Comparison of ENCODE assay signal across 11 cellular contexts in genomic region chrX:45068555-45068954, GRCh38.
DNase-seq lines count a peak whose midpoint lies in the region; ATAC-seq and TF ChIP-seq lines count a peak whose summit lies in the region.
"Had no signal": no experiment of that assay in that cellular context is flagged by ENCODE, and none has a peak within 500 bp of the region (broad histone marks: within the 10 kb centered on the region; RNA-seq: fewer than 3 reads in every experiment).

No MANE protein-coding gene starts in this region.

- no peak for TF ChIP-seq POLR2A in erythroblast (IDR thresholded peaks at IDR 0.05; ENCODE audit: low read length)

- H3K4me1 Mint-ChIP-seq in activated T-cell treated with anti-CD3 and anti-CD28 coated beads, Interleukin-2, amount 50 U/mL, for 4 hours (ENCODE audit: low read depth): peaks cover 49% of the 10 kb centered on the region
- peaks cover 27% of the 10 kb centered on the region for H3K4me1 Mint-ChIP-seq in T-helper 17 cell
- H3K4me1 Mint-ChIP-seq in stimulated activated naive B cell treated with anti-CD40 and anti-IgM and Interleukin-4, amounts not matched to agents 10 μg/mL and 1 μg/mL and 100 μg/mL, for 72 hours: peaks cover 27 to 31% of the 10 kb centered on the region in 2 donors

- no peak for DNase-seq in activated T-cell treated with anti-CD3 and anti-CD28 coated beads, Interleukin-2, amount 50 U/mL, for 4 hours
- no peak for DNase-seq in activated T-cell treated with anti-CD3 and anti-CD28 coated beads, Interleukin-2, amount 50 U/mL, for 48 hours
- DNase-seq in T-helper 17 cell: no peak
- peak; percentile 12 to 50 for DNase-seq in erythroblast (lab: John Stamatoyannopoulos, UW)
- DNase-seq in stimulated activated naive B cell treated with anti-CD40 and anti-IgM and Interleukin-4, amounts not matched to agents 10 μg/mL and 1 μg/mL and 100 μg/mL, for 72 hours: no peak
- no peak for DNase-seq in HEK293T (ENCODE audit: extremely low spot score)
- no peak for DNase-seq in NCI-H1417 (lab: John Stamatoyannopoulos, UW)
- DNase-seq: HCEC 1CT, NCI-H1694 had no signal

- H3K9me3 ChIP-seq in T-helper 17 cell (ENCODE audit: control insufficient read depth, low read length, poor library complexity, severe bottlenecking): no peaks in the 10 kb centered on the region
- H3K9me3 ChIP-seq: gastroesophageal sphincter had no signal

- POLR2A ChIA-PET in HEK293T (lab: Yijun Ruan, JAX): no interaction called here

- no peaks in the 10 kb centered on the region for H3K27me3 Mint-ChIP-seq in activated T-cell treated with anti-CD3 and anti-CD28 coated beads, Interleukin-2, amount 50 U/mL, for 4 hours (ENCODE audit: low read depth)
- no peaks in the 10 kb centered on the region for H3K27me3 Mint-ChIP-seq in T-helper 17 cell
- H3K27me3 Mint-ChIP-seq in stimulated activated naive B cell treated with anti-CD40 and anti-IgM and Interleukin-4, amounts not matched to agents 10 μg/mL and 1 μg/mL and 100 μg/mL, for 72 hours: no peaks in the 10 kb centered on the region

- H3K4me3 Mint-ChIP-seq in activated T-cell treated with anti-CD3 and anti-CD28 coated beads, Interleukin-2, amount 50 U/mL, for 4 hours: no peak overlapping the region
- peak overlapping the region; percentile 68 for H3K4me3 Mint-ChIP-seq in T-helper 17 cell
- peak overlapping the region in 1 of 2 donors; percentile 31 for H3K4me3 Mint-ChIP-seq in stimulated activated naive B cell treated with anti-CD40 and anti-IgM and Interleukin-4, amounts not matched to agents 10 μg/mL and 1 μg/mL and 100 μg/mL, for 72 hours

- peaks cover 22% of the 10 kb centered on the region for H3K36me3 Mint-ChIP-seq in activated T-cell treated with anti-CD3 and anti-CD28 coated beads, Interleukin-2, amount 50 U/mL, for 4 hours (ENCODE audit: insufficient read depth)
- peaks cover 6% of the 10 kb centered on the region for H3K36me3 Mint-ChIP-seq in T-helper 17 cell (ENCODE audit: low read depth)
- peaks cover 28 to 58% of the 10 kb centered on the region in 2 donors for H3K36me3 Mint-ChIP-seq in stimulated activated naive B cell treated with anti-CD40 and anti-IgM and Interleukin-4, amounts not matched to agents 10 μg/mL and 1 μg/mL and 100 μg/mL, for 72 hours

- ATAC-seq in activated T-cell treated with anti-CD3 and anti-CD28 coated beads, Interleukin-2, amount 50 U/mL, for 4 hours: peak; percentile 60 to 63
- peak; percentile 57 for ATAC-seq in T-helper 17 cell
- no peak for ATAC-seq in stimulated activated naive B cell treated with anti-CD40 and anti-IgM and Interleukin-4, amounts not matched to agents 10 μg/mL and 1 μg/mL and 100 μg/mL, for 72 hours (replicated peaks)
- no peak for ATAC-seq in HG03045 (IDR thresholded peaks at IDR 0.05; ENCODE audit: unreplicated experiment)
- ATAC-seq: gastroesophageal sphincter had no signal

- H3K27ac Mint-ChIP-seq in T-helper 17 cell: peak overlapping the region; percentile 12
- peak overlapping the region; percentile 68 for H3K27ac Mint-ChIP-seq in stimulated activated naive B cell treated with anti-CD40 and anti-IgM and Interleukin-4, amounts not matched to agents 10 μg/mL and 1 μg/mL and 100 μg/mL, for 72 hours

- H3K9me3 Mint-ChIP-seq in activated T-cell treated with anti-CD3 and anti-CD28 coated beads, Interleukin-2, amount 50 U/mL, for 4 hours: no peaks in the 10 kb centered on the region
- H3K9me3 Mint-ChIP-seq in stimulated activated naive B cell treated with anti-CD40 and anti-IgM and Interleukin-4, amounts not matched to agents 10 μg/mL and 1 μg/mL and 100 μg/mL, for 72 hours: peaks cover 2 to 4% of the 10 kb centered on the region in 2 donors

- CTCF ChIA-PET in HEK293T (lab: Yijun Ruan, JAX): interaction anchor here (0.6 to 0.9 kb wide), 2 partner anchors 43 to 96 kb away, joined by 3 read pairs; no protein-coding TSS in a partner anchor

TF ChIP-seq in HEK293T, 16 proteins besides CTCF, POLR2A, EP300 and RAD21:
- TF ChIP-seq ELF4 (IDR thresholded peaks at IDR 0.05) (no peak), BHLHE40 (IDR thresholded peaks at IDR 0.05; ENCODE audit: borderline replicate concordance) (no peak), CTBP1 (IDR thresholded peaks at IDR 0.05; ENCODE audit: borderline replicate concordance) (no peak), HDGF (IDR thresholded peaks at IDR 0.05; ENCODE audit: borderline replicate concordance) (no peak), TARDBP (IDR thresholded peaks at IDR 0.05) (no peak)
TF ChIP-seq in HEK293T: peak in this region for 0.

Comparison
In these comparisons a context has a peak if more than half of its experiments do, and no peak if none do; other contexts are left out.
1. ATAC-seq: peak in activated T-cell treated with anti-CD3 and anti-CD28 coated beads, Interleukin-2, amount 50 U/mL, for 4 hours (2 of 2) and T-helper 17 cell (single experiment); none in stimulated activated naive B cell treated with anti-CD40 and anti-IgM and Interleukin-4, amounts not matched to agents 10 μg/mL and 1 μg/mL and 100 μg/mL, for 72 hours (0 of 2) and HG03045 (single experiment).
2. DNase-seq: peak in erythroblast (2 of 2); none in activated T-cell treated with anti-CD3 and anti-CD28 coated beads, Interleukin-2, amount 50 U/mL, for 4 hours (single experiment), activated T-cell treated with anti-CD3 and anti-CD28 coated beads, Interleukin-2, amount 50 U/mL, for 48 hours (0 of 2), T-helper 17 cell (0 of 3), stimulated activated naive B cell treated with anti-CD40 and anti-IgM and Interleukin-4, amounts not matched to agents 10 μg/mL and 1 μg/mL and 100 μg/mL, for 72 hours (single experiment), HEK293T (single experiment) and NCI-H1417 (0 of 3).